ENCODE assay signal across 23 cellular contexts in the genomic region with DNA sequence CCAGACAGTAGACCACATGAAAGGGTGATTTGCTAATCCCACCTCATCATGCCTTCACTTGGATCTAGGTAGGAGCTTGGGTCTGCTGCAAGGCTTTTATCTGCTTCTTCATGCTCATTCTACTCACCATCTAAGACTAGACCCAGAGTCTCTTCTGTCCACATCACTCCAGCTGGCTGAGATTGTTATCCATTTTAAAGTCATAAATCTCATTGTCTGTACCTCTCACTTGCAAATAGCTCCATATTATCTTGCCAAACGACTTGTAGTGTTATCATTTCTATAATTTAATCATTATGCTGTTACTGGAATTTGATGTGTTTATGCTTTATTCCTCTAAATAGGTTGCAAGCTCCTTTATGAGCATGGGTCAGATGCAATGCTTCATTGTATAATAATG.
"Had no signal": no experiment of that assay in that cellular context is flagged by ENCODE, and none has a peak within 500 bp of the region (broad histone marks: within the 10 kb centered on the region; RNA-seq: fewer than 3 reads in every experiment).

No MANE protein-coding gene starts in this region.

- DNase-seq: colonic mucosa; cortex of kidney; effector CD8-positive, alpha-beta T cell; effector memory CD8-positive, alpha-beta T cell; endodermal cell; erythroblast; esophagus squamous epithelium; foreskin fibroblast; foreskin melanocyte; gastrocnemius medialis; glutamatergic neuron; head of caudate nucleus; heart right ventricle; hippocampal formation; left cardiac atrium; left lung; left ventricle myocardium superior; lower lobe of right lung; mesenchymal stem cell; naive thymus-derived CD4-positive, alpha-beta T cell had no signal

- H3K4me3 ChIP-seq: colonic mucosa, esophagus squamous epithelium, gastrocnemius medialis, heart right ventricle, left lung, lower lobe of right lung had no signal

- H3K9me3 ChIP-seq: colonic mucosa, esophagus squamous epithelium, gastrocnemius medialis, heart right ventricle, left lung, lower lobe of right lung had no signal

- H3K4me3 Mint-ChIP-seq: dendritic cell treated with granulocyte-macrophage colony-stimulating factor and Interleukin-4, amounts not matched to agents 40 ng/mL and 50 ng/mL, for 4 days; effector memory CD8-positive, alpha-beta T cell; endodermal cell; mesothelial cell of epicardium; naive thymus-derived CD4-positive, alpha-beta T cell had no signal

- H3K4me1 ChIP-seq: colonic mucosa, esophagus squamous epithelium, gastrocnemius medialis, heart right ventricle, left lung, lower lobe of right lung had no signal

- H3K9me3 Mint-ChIP-seq: dendritic cell treated with granulocyte-macrophage colony-stimulating factor and Interleukin-4, amounts not matched to agents 40 ng/mL and 50 ng/mL, for 4 days; effector memory CD8-positive, alpha-beta T cell; mesothelial cell of epicardium had no signal

- H3K27ac Mint-ChIP-seq: dendritic cell treated with granulocyte-macrophage colony-stimulating factor and Interleukin-4, amounts not matched to agents 40 ng/mL and 50 ng/mL, for 4 days; effector memory CD8-positive, alpha-beta T cell; endodermal cell; mesothelial cell of epicardium; naive thymus-derived CD4-positive, alpha-beta T cell had no signal

- H3K36me3 Mint-ChIP-seq: mesothelial cell of epicardium had no signal

- H3K4me1 Mint-ChIP-seq: naive thymus-derived CD4-positive, alpha-beta T cell had no signal

- H3K36me3 ChIP-seq: colonic mucosa, esophagus squamous epithelium, gastrocnemius medialis, heart right ventricle, left lung, lower lobe of right lung had no signal

- H3K27ac ChIP-seq: colonic mucosa, epithelial cell of prostate, esophagus squamous epithelium, gastrocnemius medialis, heart right ventricle, left lung, lower lobe of right lung had no signal

- H3K27me3 ChIP-seq: colonic mucosa, gastrocnemius medialis, heart right ventricle, left lung had no signal
